Comparison of ENCODE assay signal across 20 cellular contexts in the genomic region with DNA sequence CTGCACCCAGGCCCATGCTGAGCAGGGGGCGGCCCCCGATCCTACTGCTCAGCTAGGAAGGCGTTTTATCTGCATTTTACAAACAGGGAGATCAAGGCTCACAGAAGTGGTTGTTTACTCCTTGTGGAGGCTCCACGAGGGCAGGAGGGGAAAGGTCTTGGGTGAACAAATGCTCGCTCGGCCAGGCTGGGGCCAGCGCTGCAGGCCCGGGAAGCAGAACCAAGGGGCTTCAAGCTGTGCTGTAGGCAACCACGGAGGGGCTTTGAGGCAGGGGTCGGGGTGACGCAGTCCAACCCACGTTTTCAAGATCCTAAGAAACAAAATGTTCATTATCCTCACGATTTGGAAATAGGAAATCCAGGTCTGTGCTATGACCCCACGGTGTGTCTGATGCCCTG.
"Had no signal": no experiment of that assay in that cellular context is flagged by ENCODE, and none has a peak within 500 bp of the region (broad histone marks: within the 10 kb centered on the region; RNA-seq: fewer than 3 reads in every experiment).

No MANE protein-coding gene starts in this region.

- H3K4me3 Mint-ChIP-seq: activated CD8-positive, alpha-beta memory T cell treated with anti-CD3 and anti-CD28 coated beads, Interleukin-2, amount 10 ng/mL, durations not matched to agents 7 days and 5 days; activated naive CD8-positive, alpha-beta T cell; activated T-cell treated with anti-CD3 and anti-CD28 coated beads, Interleukin-2, amount 50 U/mL, for 72 hours; dendritic cell treated with granulocyte-macrophage colony-stimulating factor and Interleukin-4, amounts not matched to agents 40 ng/mL and 50 ng/mL, for 4 days; effector memory CD8-positive, alpha-beta T cell; naive B cell; stimulated activated naive CD8-positive, alpha-beta T cell treated with anti-CD3 and anti-CD28 coated beads, Interleukin-15, amount 100 ng/mL, for 72 hours had no signal

- H3K27me3 ChIP-seq: brain microvascular endothelial cell, neural progenitor cell, SJSA1, testis had no signal

- H3K27ac ChIP-seq: brain microvascular endothelial cell, epithelial cell of prostate, gastrocnemius medialis, heart left ventricle, neural progenitor cell, SJSA1, testis had no signal

- H3K27me3 Mint-ChIP-seq: activated CD8-positive, alpha-beta memory T cell treated with anti-CD3 and anti-CD28 coated beads, Interleukin-2, amount 10 ng/mL, durations not matched to agents 7 days and 5 days; stimulated activated naive CD8-positive, alpha-beta T cell treated with anti-CD3 and anti-CD28 coated beads, Interleukin-15, amount 100 ng/mL, for 72 hours had no signal

- H3K4me1 Mint-ChIP-seq: activated CD8-positive, alpha-beta memory T cell treated with anti-CD3 and anti-CD28 coated beads, Interleukin-2, amount 10 ng/mL, durations not matched to agents 7 days and 5 days; naive B cell; stimulated activated naive CD8-positive, alpha-beta T cell treated with anti-CD3 and anti-CD28 coated beads, Interleukin-15, amount 100 ng/mL, for 72 hours had no signal

- H3K36me3 ChIP-seq: brain microvascular endothelial cell, gastrocnemius medialis, heart left ventricle, neural progenitor cell, SJSA1 had no signal

- H3K9me3 ChIP-seq: gastrocnemius medialis, heart left ventricle, SJSA1, testis had no signal

- DNase-seq: activated CD8-positive, alpha-beta memory T cell treated with anti-CD3 and anti-CD28 coated beads, Interleukin-2, amount 10 ng/mL, durations not matched to agents 7 days and 5 days; activated gamma-delta T cell treated with Interleukin-2 at 50 U/mL for 16 hours; activated T-cell treated with anti-CD3 and anti-CD28 coated beads, Interleukin-2, amount 50 U/mL, for 72 hours; brain microvascular endothelial cell; cerebellar nuclear complex; effector memory CD8-positive, alpha-beta T cell; gastrocnemius medialis; naive B cell; T-helper 2 cell; testis had no signal

- H3K4me3 ChIP-seq: gastrocnemius medialis, heart left ventricle, neural progenitor cell, SJSA1, smooth muscle cell, testis had no signal

- H3K27ac Mint-ChIP-seq: activated CD8-positive, alpha-beta memory T cell treated with anti-CD3 and anti-CD28 coated beads, Interleukin-2, amount 10 ng/mL, durations not matched to agents 7 days and 5 days; activated naive CD8-positive, alpha-beta T cell; activated T-cell treated with anti-CD3 and anti-CD28 coated beads, Interleukin-2, amount 50 U/mL, for 72 hours; dendritic cell treated with granulocyte-macrophage colony-stimulating factor and Interleukin-4, amounts not matched to agents 40 ng/mL and 50 ng/mL, for 4 days; effector memory CD8-positive, alpha-beta T cell; neural progenitor cell; stimulated activated naive CD8-positive, alpha-beta T cell treated with anti-CD3 and anti-CD28 coated beads, Interleukin-15, amount 100 ng/mL, for 72 hours had no signal

- ATAC-seq: activated CD4-positive, CD25-positive, alpha-beta regulatory T cell treated with anti-CD3 and anti-CD28 coated beads, Interleukin-2, amount 50 U/mL, for 24 hours; activated CD8-positive, alpha-beta memory T cell treated with anti-CD3 and anti-CD28 coated beads, Interleukin-2, amount 10 ng/mL, durations not matched to agents 7 days and 5 days; activated T-cell treated with anti-CD3 and anti-CD28 coated beads, Interleukin-2, amount 50 U/mL, for 72 hours; effector memory CD8-positive, alpha-beta T cell; gastrocnemius medialis; heart left ventricle; left colon; stimulated activated naive CD8-positive, alpha-beta T cell treated with anti-CD3 and anti-CD28 coated beads, Interleukin-15, amount 100 ng/mL, for 72 hours had no signal

- H3K4me1 ChIP-seq: gastrocnemius medialis, heart left ventricle, SJSA1, testis had no signal

- H3K36me3 Mint-ChIP-seq: activated CD8-positive, alpha-beta memory T cell treated with anti-CD3 and anti-CD28 coated beads, Interleukin-2, amount 10 ng/mL, durations not matched to agents 7 days and 5 days; activated naive CD8-positive, alpha-beta T cell; naive B cell; neural progenitor cell had no signal
